1 cellular context compared by ENCODE assay signal in the genomic region with DNA sequence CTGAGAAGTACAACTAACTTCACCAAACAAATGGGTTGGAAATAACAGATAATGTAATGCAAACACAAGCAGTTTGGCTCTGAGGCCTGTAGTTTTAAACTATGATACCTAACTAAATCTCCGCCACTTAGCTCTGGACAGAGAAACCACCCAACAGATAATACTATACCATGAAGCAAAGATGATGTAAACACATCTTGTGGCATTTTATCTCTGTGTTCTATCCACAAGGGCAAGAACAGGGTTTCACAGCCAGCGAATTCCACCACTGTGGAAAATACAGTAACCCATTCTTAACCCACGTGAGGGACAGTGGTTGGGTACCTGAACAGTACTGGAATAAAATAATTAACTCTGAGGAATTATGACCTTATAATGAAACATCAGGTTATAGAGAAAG.
TF ChIP-seq lines count a peak whose summit lies in the region.

No MANE protein-coding gene starts in this region.

TF ChIP-seq in WTC11, 78 proteins besides CTCF, POLR2A, EP300 and RAD21 (continued from another document):
- no peak for TF ChIP-seq AFF4 (CRISPR knock-in tag; IDR thresholded peaks at IDR 0.05; ENCODE audit: borderline replicate concordance)
- TF ChIP-seq ZBTB21 (CRISPR knock-in tag; IDR thresholded peaks at IDR 0.05; ENCODE audit: borderline replicate concordance) = no peak
- no peak for TF ChIP-seq ZNF671 (CRISPR knock-in tag; IDR thresholded peaks at IDR 0.05)
- TF ChIP-seq CBFB (CRISPR knock-in tag; IDR thresholded peaks at IDR 0.05; ENCODE audit: low read depth) = no peak
